Comparison of ENCODE assay signal across 12 cellular contexts in the genomic region with DNA sequence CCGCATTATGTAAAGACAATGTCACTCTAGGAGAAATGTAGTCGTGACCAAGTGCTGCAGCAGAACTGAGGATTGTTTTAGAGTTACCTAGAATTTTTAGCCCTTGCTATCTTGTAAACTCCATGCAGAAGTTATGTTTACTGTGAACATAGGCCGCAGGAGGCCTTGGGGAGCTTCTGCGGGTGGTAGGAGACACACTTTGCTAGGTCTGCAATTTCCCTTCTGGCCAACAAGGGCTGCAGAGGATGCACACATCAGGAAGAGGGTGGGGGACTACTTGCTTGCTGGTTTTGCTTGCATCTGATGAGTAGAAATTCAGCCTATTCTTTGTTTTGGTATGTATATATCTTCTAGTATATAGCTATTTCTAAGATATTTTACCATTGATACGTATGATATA. TPM values are rescaled to one million over a fixed set of nuclear protein-coding genes. Genes with fewer than 3 reads are reported as not detected.
A peak's percentile ranks its signal among the peaks of the same experiment; 100 is the strongest.
DNase-seq lines count a peak whose midpoint lies in the region; ATAC-seq, FAIRE-seq and TF ChIP-seq lines count a peak whose summit lies in the region.
"Had no signal": no experiment of that assay in that cellular context is flagged by ENCODE, and none has a peak within 500 bp of the region (broad histone marks: within the 10 kb centered on the region; RNA-seq: fewer than 3 reads in every experiment).

No MANE protein-coding gene starts in this region.

- H2AK5ac ChIP-seq in H1 (ENCODE audit: low read depth, low read length) (no peak overlapping the region), mesendoderm (ENCODE audit: low read length) (no peak overlapping the region)

- no peak overlapping the region for H3K27ac ChIP-seq in H1 (ENCODE audit: low read depth, low read length)
- H3K27ac ChIP-seq in CD4-positive, alpha-beta T cell (ENCODE audit: low read depth, low read length) = no peak overlapping the region
- no peak overlapping the region for H3K27ac ChIP-seq in mesendoderm (ENCODE audit: low read depth, low read length)

- TF ChIP-seq EP300 in H1 (IDR thresholded peaks at IDR 0.05; ENCODE audit: borderline replicate concordance in 1 of 2, low read depth in 2 of 2, low read length in 2 of 2) = no peak

- H2BK15ac ChIP-seq in H1 (ENCODE audit: low read length) = no peak overlapping the region
- no peak overlapping the region for H2BK15ac ChIP-seq in mesendoderm (replicated peaks; ENCODE audit: low read depth)

- no peak for TF ChIP-seq CTCF in H1 (IDR thresholded peaks at IDR 0.05; ENCODE audit: control extremely low read depth in 1 of 3, insufficient read depth in 1 of 3, low read depth in 1 of 3, low read length in 3 of 3)
- no peak for TF ChIP-seq CTCF in CD4-positive, alpha-beta T cell (IDR thresholded peaks at IDR 0.05)

- H3K4me1 ChIP-seq in H1 (replicated peaks in 1 of 4; ENCODE audit: control insufficient read depth in 3 of 4, insufficient read depth in 4 of 4, low read length in 3 of 4) = no peaks in the 10 kb centered on the region
- H3K4me1 ChIP-seq in mesendoderm (ENCODE audit: control insufficient read depth, low read depth, low read length) = no peaks in the 10 kb centered on the region

- no peaks in the 10 kb centered on the region for H3K9me3 ChIP-seq in H1 (ENCODE audit: insufficient read depth in 2 of 2, low read depth in 1 of 2, low read length in 1 of 2)
- no peaks in the 10 kb centered on the region for H3K9me3 ChIP-seq in CD4-positive, alpha-beta T cell (ENCODE audit: control insufficient read depth, low read length)

- CTCF ChIA-PET in H1 (lab: Charles Lee; ENCODE audit: partially characterized antibody) = no interaction called here
- CTCF ChIA-PET in CD4-positive, alpha-beta T cell (lab: Charles Lee) = no interaction called here

- H2AFZ ChIP-seq in H1 (ENCODE audit: low read length) = peak overlapping the region; percentile 9; the same call in 1 of the 2 replicates

- H3K23ac ChIP-seq in H1 (ENCODE audit: insufficient read length) (no peak overlapping the region), mesendoderm (ENCODE audit: low read length) (no peak overlapping the region)

- H3K27ac Mint-ChIP-seq in CD4-positive, alpha-beta T cell = no peak overlapping the region
- H3K27ac Mint-ChIP-seq: nephron had no signal

- H3K4me3 Mint-ChIP-seq in CD4-positive, alpha-beta T cell = no peak overlapping the region
- H3K4me3 Mint-ChIP-seq: nephron had no signal

- H3K4me2 ChIP-seq in H1 (ENCODE audit: insufficient read depth in 1 of 2, low read depth in 2 of 2, low read length in 2 of 2) = no peak overlapping the region
- no peak overlapping the region for H3K4me2 ChIP-seq in mesendoderm (ENCODE audit: low read length)

- no peak overlapping the region for H3K14ac ChIP-seq in H1 (ENCODE audit: insufficient read length)

- H3K9ac ChIP-seq in H1 (replicated peaks in 1 of 4; ENCODE audit: extremely low read depth in 1 of 4, low read depth in 3 of 4, low read length in 3 of 4) (no peak overlapping the region), mesendoderm (ENCODE audit: low read length) (no peak overlapping the region)

- no peak for TF ChIP-seq RAD21 in H1 (IDR thresholded peaks at IDR 0.05 in 1 of 2, conservative IDR thresholded peaks at IDR 0.05 in 1 of 2; ENCODE audit: low read depth in 2 of 2, low read length in 2 of 2)

- no peaks in the 10 kb centered on the region for H3K4me1 Mint-ChIP-seq in CD4-positive, alpha-beta T cell (ENCODE audit: low read depth)
- H3K4me1 Mint-ChIP-seq: nephron had no signal

- H3K4ac ChIP-seq in H1 (replicated peaks; ENCODE audit: insufficient read length, low read depth, low read length) (no peak overlapping the region), mesendoderm (ENCODE audit: low read depth, low read length) (no peak overlapping the region)

- H2BK5ac ChIP-seq in H1 (ENCODE audit: low read depth, low read length) (no peak overlapping the region), mesendoderm (ENCODE audit: low read length) (no peak overlapping the region)

- intact Hi-C loops in CD4-positive, alpha-beta T cell (cut with DNase I, micrococcal nuclease) = no loop called here

- H4K5ac ChIP-seq in H1 (ENCODE audit: insufficient read length, low read depth, low read length) (no peak overlapping the region), mesendoderm (ENCODE audit: low read length) (no peak overlapping the region)

- H3K4me3 ChIP-seq in H1 (ENCODE audit: extremely low read depth in 1 of 4, insufficient read depth in 2 of 4, low read depth in 3 of 4, low read length in 4 of 4) (no peak overlapping the region), mesendoderm (ENCODE audit: low read length) (no peak overlapping the region)

- H3K27me3 ChIP-seq in H1 (replicated peaks in 1 of 4; ENCODE audit: control insufficient read depth in 3 of 4, extremely low read depth in 1 of 4, insufficient read depth in 3 of 4, low read length in 3 of 4) (no peaks in the 10 kb centered on the region), mesendoderm (ENCODE audit: insufficient read depth, low read length, poor library complexity) (no peaks in the 10 kb centered on the region)
- no peaks in the 10 kb centered on the region for H3K27me3 ChIP-seq in CD4-positive, alpha-beta T cell (ENCODE audit: control insufficient read depth, insufficient read depth, low read length)

- no peaks in the 10 kb centered on the region for H4K20me1 ChIP-seq in H1 (replicated peaks in 1 of 2; ENCODE audit: control insufficient read depth in 1 of 2, insufficient read depth in 2 of 2, low read length in 2 of 2)

- H4K91ac ChIP-seq in H1 (replicated peaks; ENCODE audit: insufficient read length, low read length) = no peak overlapping the region

- H3K56ac ChIP-seq in H1 (replicated peaks; ENCODE audit: insufficient read length, low read depth, low read length) = no peak overlapping the region
- no peak overlapping the region for H3K56ac ChIP-seq in mesendoderm (ENCODE audit: low read length)

- H3K36me3 ChIP-seq in H1 (ENCODE audit: control insufficient read depth in 2 of 4, insufficient read depth in 4 of 4, low read length in 3 of 4) (no peaks in the 10 kb centered on the region), mesendoderm (ENCODE audit: control insufficient read depth, insufficient read depth, low read length) (no peaks in the 10 kb centered on the region)

- H2BK12ac ChIP-seq in H1 (ENCODE audit: low read depth, low read length) = no peak overlapping the region

- H3K27me3 Mint-ChIP-seq in CD4-positive, alpha-beta T cell = no peaks in the 10 kb centered on the region

- H3K79me1 ChIP-seq in H1 (ENCODE audit: low read depth, low read length) = no peaks in the 10 kb centered on the region
- H3K79me1 ChIP-seq in mesendoderm (ENCODE audit: low read length) = no peaks in the 10 kb centered on the region

- no peaks in the 10 kb centered on the region for H3K79me2 ChIP-seq in H1 (ENCODE audit: control insufficient read depth in 1 of 2, insufficient read depth in 2 of 2, low read length in 2 of 2)
- no peaks in the 10 kb centered on the region for H3K79me2 ChIP-seq in mesendoderm (ENCODE audit: control insufficient read depth, insufficient read depth, low read length)

- H4K8ac ChIP-seq in H1 (ENCODE audit: extremely low read depth, insufficient read depth, low read length) (no peak overlapping the region), mesendoderm (ENCODE audit: low read depth, low read length) (no peak overlapping the region)

- DNase-seq in GM12892 (ENCODE audit: insufficient read length) (no peak), H1 (ENCODE audit: low read depth in 1 of 2, low spot score in 2 of 2) (no peak), NCI-H510A (lab: John Stamatoyannopoulos, UW) (no peak), mesendoderm (no peak), cerebellum (ENCODE audit: low spot score) (no peak)
- DNase-seq in CD4-positive, alpha-beta T cell = no peak
- DNase-seq: amniotic stem cell, left cardiac atrium had no signal

- H2BK120ac ChIP-seq in H1 (replicated peaks; ENCODE audit: low read depth, low read length) (no peak overlapping the region), mesendoderm (ENCODE audit: low read depth, low read length) (no peak overlapping the region)

- H3K23me2 ChIP-seq in H1 (ENCODE audit: low read depth, low read length) = no peaks in the 10 kb centered on the region

- FAIRE-seq in GM12892 (lab: Jason Lieb, UNC) (peak; percentile 89), H1 (lab: Jason Lieb, UNC) (no peak)
- FAIRE-seq: urothelium cell line had no signal

- no peaks in the 10 kb centered on the region for H3K36me3 Mint-ChIP-seq in CD4-positive, alpha-beta T cell (ENCODE audit: low read depth)

- H3K18ac ChIP-seq in H1 (ENCODE audit: extremely low read depth, low read length) = no peak overlapping the region
- H3K18ac ChIP-seq in mesendoderm (ENCODE audit: low read length) = no peak overlapping the region

- POLR2A ChIA-PET in H1 (lab: Charles Lee; ENCODE audit: partially characterized antibody) = interaction anchor here (1.0 kb wide), 1 partner anchor 17 kb away, joined by 3 read pairs; no protein-coding TSS in a partner anchor
- POLR2A ChIA-PET in CD4-positive, alpha-beta T cell (lab: Charles Lee) = no interaction called here

- WGBS in H1 (ENCODE audit: extremely low coverage in 1 of 2, insufficient coverage in 1 of 2, insufficient read length in 1 of 2, insufficient replicate concordance in 2 of 2, low coverage in 1 of 2, low lambda C conversion rate in 2 of 2, missing lambda C conversion rate in 1 of 2), 2 experiments = 91% methylated on average over 5 of the region's 5 CpGs; no CpG with 5 or more reads in 1 of the 2 experiments
- no CpG with 5 or more reads among the region's 5 CpGs for WGBS in mesendoderm (ENCODE audit: extremely low coverage, insufficient coverage, low lambda C conversion rate)

- no peak overlapping the region for H2BK20ac ChIP-seq in H1 (ENCODE audit: low read length)

- no peaks in the 10 kb centered on the region for H3K9me3 Mint-ChIP-seq in CD4-positive, alpha-beta T cell
- H3K9me3 Mint-ChIP-seq: nephron had no signal

- ATAC-seq in GM21447 (IDR thresholded peaks at IDR 0.05; ENCODE audit: unreplicated experiment) (peak; percentile 67), HG03159 (IDR thresholded peaks at IDR 0.05; ENCODE audit: unreplicated experiment) (peak; percentile 78)
- no peak for ATAC-seq in CD4-positive, alpha-beta T cell (ENCODE audit: poor library complexity)
- ATAC-seq: left cardiac atrium had no signal

- TF ChIP-seq POLR2A in GM12892 (IDR thresholded peaks at IDR 0.05; ENCODE audit: low read depth, low read length) (no peak; the same call in 1 of the 2 replicates), H1 (IDR thresholded peaks at IDR 0.05; ENCODE audit: control extremely low read depth in 1 of 2, low read depth in 2 of 2, low read length in 2 of 2) (no peak)

RNA-seq across cellular contexts. Expression of a gene that starts 23.1 kb away (rescaled TPM):
- polyA plus RNA-seq in GM12892 (2012; ENCODE audit: missing spikeins) = 9.1 TPM
- total RNA-seq in H1 (2021; fragmentation: NEBNext Ultra II Directional; extraction: Animal tissue kit (Norgen Biotek cat#: 25700)) = 0.69 and 0.93 TPM in 2 replicates
- 0.33 and 0.59 TPM in 2 replicates for polyA plus RNA-seq in H1 (2011; rRNA removed)
- polyA plus RNA-seq in H1 (2011; cell fraction: cytosol; rRNA removed) = 0.87 TPM
- 0.29 TPM for polyA plus RNA-seq in H1 (2011; cell fraction: nucleus; rRNA removed)
- 0.94 to 1.1 TPM (median 1.0 TPM) in 4 replicates for polyA plus RNA-seq in H1 (2012, experiment 1 of 2)
- polyA plus RNA-seq in H1 (2012, experiment 2 of 2) = not detected
- polyA plus RNA-seq in H1 (2013, experiment 1 of 2) = 1.3 TPM
- polyA plus RNA-seq in H1 (2013, experiment 2 of 2) = 1.3 TPM
- 0.19 and 1.0 TPM in 2 replicates for polyA minus RNA-seq in H1 (2011; rRNA and poly(A)+ RNA removed)
- polyA minus RNA-seq in H1 (2011; cell fraction: cytosol; rRNA and poly(A)+ RNA removed) = not detected
- polyA minus RNA-seq in H1 (2011; cell fraction: nucleus; rRNA and poly(A)+ RNA removed) = 1.9 TPM
- total RNA-seq in CD4-positive, alpha-beta T cell = under 1 TPM; 0.20 to 0.22 TPM
- polyA plus RNA-seq in mesendoderm (2013, experiment 1 of 2) = 2.1 TPM
- 2.8 TPM for polyA plus RNA-seq in mesendoderm (2013, experiment 2 of 2)
- total RNA-seq in cerebellum = 0.54 TPM
